Comparison of ENCODE assay signal across 1 cellular context in the genomic region with DNA sequence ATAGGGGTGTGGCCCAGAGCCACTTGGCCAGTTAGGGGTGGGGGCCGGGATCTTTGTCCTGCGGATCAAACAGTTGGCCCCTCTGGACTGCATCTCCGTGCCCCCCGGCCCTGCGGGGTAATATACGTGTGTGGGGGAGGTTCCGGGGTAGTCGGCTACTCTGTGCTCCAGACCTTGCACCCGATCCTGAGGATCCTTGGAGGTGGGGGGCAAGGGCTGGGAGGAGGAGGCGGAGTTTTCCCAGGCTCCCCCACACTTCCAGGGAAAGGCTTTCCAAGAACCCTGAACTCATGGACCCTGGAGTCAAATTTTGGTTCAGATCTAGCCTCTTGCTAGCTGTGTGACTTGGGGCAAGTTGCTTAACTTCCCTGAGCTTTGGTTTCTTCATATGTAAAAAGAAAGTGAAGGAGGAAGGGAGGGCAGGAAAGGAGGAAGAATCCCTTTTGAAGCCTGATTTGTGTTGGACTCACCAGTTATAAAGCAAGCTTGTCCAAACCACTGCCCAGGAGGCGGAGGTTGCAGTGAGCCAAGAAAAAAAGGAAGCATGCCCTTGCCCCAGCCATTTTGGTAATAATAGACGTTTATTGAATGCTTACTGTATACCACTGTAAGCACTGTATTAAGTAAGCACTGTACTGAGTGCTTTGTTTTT.
TF ChIP-seq lines count a peak whose summit lies in the region.

No MANE protein-coding gene starts in this region.

TF ChIP-seq in K562, 482 proteins besides CTCF, POLR2A, EP300 and RAD21 (continues in another document):
- peak; percentile 6; the same call in 1 of the 2 replicates for TF ChIP-seq ETV5 (CRISPR knock-in tag; IDR thresholded peaks at IDR 0.05; ENCODE audit: low read depth)
- no peak for TF ChIP-seq KLF1 (tag; IDR thresholded peaks at IDR 0.05)
- TF ChIP-seq HDGF (IDR thresholded peaks at IDR 0.05) = peak; percentile 89
- TF ChIP-seq NRF1 (conservative IDR thresholded peaks at IDR 0.05 in 1 of 2, IDR thresholded peaks at IDR 0.05 in 1 of 2) = no peak
- no peak for TF ChIP-seq ZNF41 (CRISPR knock-in tag; conservative IDR thresholded peaks at IDR 0.05)
- TF ChIP-seq HMG20B (CRISPR knock-in tag; IDR thresholded peaks at IDR 0.05) = no peak
- TF ChIP-seq, protein P1, sequence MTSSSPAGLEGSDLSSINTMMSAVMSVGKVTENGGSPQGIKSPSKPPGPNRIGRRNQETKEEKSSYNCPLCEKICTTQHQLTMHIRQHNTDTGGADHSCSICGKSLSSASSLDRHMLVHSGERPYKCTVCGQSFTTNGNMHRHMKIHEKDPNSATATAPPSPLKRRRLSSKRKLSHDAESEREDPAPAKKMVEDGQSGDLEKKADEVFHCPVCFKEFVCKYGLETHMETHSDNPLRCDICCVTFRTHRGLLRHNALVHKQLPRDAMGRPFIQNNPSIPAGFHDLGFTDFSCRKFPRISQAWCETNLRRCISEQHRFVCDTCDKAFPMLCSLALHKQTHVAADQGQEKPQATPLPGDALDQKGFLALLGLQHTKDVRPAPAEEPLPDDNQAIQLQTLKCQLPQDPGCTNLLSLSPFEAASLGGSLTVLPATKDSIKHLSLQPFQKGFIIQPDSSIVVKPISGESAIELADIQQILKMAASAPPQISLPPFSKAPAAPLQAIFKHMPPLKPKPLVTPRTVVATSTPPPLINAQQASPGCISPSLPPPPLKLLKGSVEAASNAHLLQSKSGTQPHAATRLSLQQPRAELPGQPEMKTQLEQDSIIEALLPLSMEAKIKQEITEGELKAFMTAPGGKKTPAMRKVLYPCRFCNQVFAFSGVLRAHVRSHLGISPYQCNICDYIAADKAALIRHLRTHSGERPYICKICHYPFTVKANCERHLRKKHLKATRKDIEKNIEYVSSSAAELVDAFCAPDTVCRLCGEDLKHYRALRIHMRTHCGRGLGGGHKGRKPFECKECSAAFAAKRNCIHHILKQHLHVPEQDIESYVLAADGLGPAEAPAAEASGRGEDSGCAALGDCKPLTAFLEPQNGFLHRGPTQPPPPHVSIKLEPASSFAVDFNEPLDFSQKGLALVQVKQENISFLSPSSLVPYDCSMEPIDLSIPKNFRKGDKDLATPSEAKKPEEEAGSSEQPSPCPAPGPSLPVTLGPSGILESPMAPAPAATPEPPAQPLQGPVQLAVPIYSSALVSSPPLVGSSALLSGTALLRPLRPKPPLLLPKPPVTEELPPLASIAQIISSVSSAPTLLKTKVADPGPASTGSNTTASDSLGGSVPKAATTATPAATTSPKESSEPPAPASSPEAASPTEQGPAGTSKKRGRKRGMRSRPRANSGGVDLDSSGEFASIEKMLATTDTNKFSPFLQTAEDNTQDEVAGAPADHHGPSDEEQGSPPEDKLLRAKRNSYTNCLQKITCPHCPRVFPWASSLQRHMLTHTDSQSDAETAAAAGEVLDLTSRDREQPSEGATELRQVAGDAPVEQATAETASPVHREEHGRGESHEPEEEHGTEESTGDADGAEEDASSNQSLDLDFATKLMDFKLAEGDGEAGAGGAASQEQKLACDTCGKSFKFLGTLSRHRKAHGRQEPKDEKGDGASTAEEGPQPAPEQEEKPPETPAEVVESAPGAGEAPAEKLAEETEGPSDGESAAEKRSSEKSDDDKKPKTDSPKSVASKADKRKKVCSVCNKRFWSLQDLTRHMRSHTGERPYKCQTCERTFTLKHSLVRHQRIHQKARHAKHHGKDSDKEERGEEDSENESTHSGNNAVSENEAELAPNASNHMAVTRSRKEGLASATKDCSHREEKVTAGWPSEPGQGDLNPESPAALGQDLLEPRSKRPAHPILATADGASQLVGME (CRISPR knock-in tag; IDR thresholded peaks at IDR 0.05) = no peak
- no peak for TF ChIP-seq SP2 (IDR thresholded peaks at IDR 0.05; ENCODE audit: extremely low read depth, low read depth, low read length, poor library complexity, severe bottlenecking)
- no peak for TF ChIP-seq RFX7 (CRISPR knock-in tag; IDR thresholded peaks at IDR 0.05)
- TF ChIP-seq ZNF140 (CRISPR knock-in tag; IDR thresholded peaks at IDR 0.05) = no peak
- TF ChIP-seq ZKSCAN8 (CRISPR knock-in tag; IDR thresholded peaks at IDR 0.05) = peak; percentile 98
- TF ChIP-seq CBX8 (IDR thresholded peaks at IDR 0.05; ENCODE audit: borderline replicate concordance, extremely low read depth, low read depth, low read length, poor library complexity, severe bottlenecking) = no peak
- TF ChIP-seq ELF2 (CRISPR knock-in tag; IDR thresholded peaks at IDR 0.05) = no peak
- no peak for TF ChIP-seq MCM7 (IDR thresholded peaks at IDR 0.05)
- peak; percentile 79 for TF ChIP-seq HDAC2 (IDR thresholded peaks at IDR 0.05)
- no peak for TF ChIP-seq ZNF431 (CRISPR knock-in tag; IDR thresholded peaks at IDR 0.05)
- no peak for TF ChIP-seq HBP1 (CRISPR knock-in tag; IDR thresholded peaks at IDR 0.05)
- no peak for TF ChIP-seq ZNF740 (CRISPR knock-in tag; IDR thresholded peaks at IDR 0.05)
- TF ChIP-seq ZNF740 (tag; IDR thresholded peaks at IDR 0.05) = no peak; a peak in 1 of 4 replicates
- no peak for TF ChIP-seq ZFP91 (CRISPR knock-in tag; IDR thresholded peaks at IDR 0.05)
- TF ChIP-seq SREBF2 (CRISPR knock-in tag; IDR thresholded peaks at IDR 0.05) = no peak
- no peak for TF ChIP-seq TFAP4 (CRISPR knock-in tag; IDR thresholded peaks at IDR 0.05; ENCODE audit: borderline replicate concordance)
- TF ChIP-seq KDM5B (IDR thresholded peaks at IDR 0.05; ENCODE audit: insufficient replicate concordance, low read depth, low read length) = no peak
- TF ChIP-seq KDM1A (IDR thresholded peaks at IDR 0.05) = peak; percentile 83 to 93
- peak; percentile 95 for TF ChIP-seq ZFP36 (IDR thresholded peaks at IDR 0.05; ENCODE audit: low read depth, low read length, partially characterized antibody)
- peak; percentile 96 for TF ChIP-seq RBM25 (IDR thresholded peaks at IDR 0.05; ENCODE audit: low read depth, low read length, severe bottlenecking)
- TF ChIP-seq, protein P2, sequence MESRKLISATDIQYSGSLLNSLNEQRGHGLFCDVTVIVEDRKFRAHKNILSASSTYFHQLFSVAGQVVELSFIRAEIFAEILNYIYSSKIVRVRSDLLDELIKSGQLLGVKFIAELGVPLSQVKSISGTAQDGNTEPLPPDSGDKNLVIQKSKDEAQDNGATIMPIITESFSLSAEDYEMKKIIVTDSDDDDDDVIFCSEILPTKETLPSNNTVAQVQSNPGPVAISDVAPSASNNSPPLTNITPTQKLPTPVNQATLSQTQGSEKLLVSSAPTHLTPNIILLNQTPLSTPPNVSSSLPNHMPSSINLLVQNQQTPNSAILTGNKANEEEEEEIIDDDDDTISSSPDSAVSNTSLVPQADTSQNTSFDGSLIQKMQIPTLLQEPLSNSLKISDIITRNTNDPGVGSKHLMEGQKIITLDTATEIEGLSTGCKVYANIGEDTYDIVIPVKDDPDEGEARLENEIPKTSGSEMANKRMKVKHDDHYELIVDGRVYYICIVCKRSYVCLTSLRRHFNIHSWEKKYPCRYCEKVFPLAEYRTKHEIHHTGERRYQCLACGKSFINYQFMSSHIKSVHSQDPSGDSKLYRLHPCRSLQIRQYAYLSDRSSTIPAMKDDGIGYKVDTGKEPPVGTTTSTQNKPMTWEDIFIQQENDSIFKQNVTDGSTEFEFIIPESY (CRISPR knock-in tag; IDR thresholded peaks at IDR 0.05) = no peak
- TF ChIP-seq ID3 (CRISPR knock-in tag; IDR thresholded peaks at IDR 0.05) = no peak
- TF ChIP-seq ID3 (tag; IDR thresholded peaks at IDR 0.05) = no peak
- no peak for TF ChIP-seq ZSCAN29 (IDR thresholded peaks at IDR 0.05)
- TF ChIP-seq HLTF (IDR thresholded peaks at IDR 0.05) = no peak
- TF ChIP-seq ZNF134 (CRISPR knock-in tag; conservative IDR thresholded peaks at IDR 0.05) = no peak
- no peak for TF ChIP-seq ZNF785 (CRISPR knock-in tag; IDR thresholded peaks at IDR 0.05)
- TF ChIP-seq, protein P3, sequence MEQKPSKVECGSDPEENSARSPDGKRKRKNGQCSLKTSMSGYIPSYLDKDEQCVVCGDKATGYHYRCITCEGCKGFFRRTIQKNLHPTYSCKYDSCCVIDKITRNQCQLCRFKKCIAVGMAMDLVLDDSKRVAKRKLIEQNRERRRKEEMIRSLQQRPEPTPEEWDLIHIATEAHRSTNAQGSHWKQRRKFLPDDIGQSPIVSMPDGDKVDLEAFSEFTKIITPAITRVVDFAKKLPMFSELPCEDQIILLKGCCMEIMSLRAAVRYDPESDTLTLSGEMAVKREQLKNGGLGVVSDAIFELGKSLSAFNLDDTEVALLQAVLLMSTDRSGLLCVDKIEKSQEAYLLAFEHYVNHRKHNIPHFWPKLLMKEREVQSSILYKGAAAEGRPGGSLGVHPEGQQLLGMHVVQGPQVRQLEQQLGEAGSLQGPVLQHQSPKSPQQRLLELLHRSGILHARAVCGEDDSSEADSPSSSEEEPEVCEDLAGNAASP (IDR thresholded peaks at IDR 0.05) = no peak
- TF ChIP-seq CHD2 (IDR thresholded peaks at IDR 0.05; ENCODE audit: low read depth, low read length) = no peak
- TF ChIP-seq ERF (CRISPR knock-in tag; IDR thresholded peaks at IDR 0.05) = no peak
- TF ChIP-seq SMAD4 (CRISPR knock-in tag; conservative IDR thresholded peaks at IDR 0.05) = peak; percentile 41; the same call in 1 of the 2 replicates
- no peak for TF ChIP-seq ATF6 (CRISPR knock-in tag; IDR thresholded peaks at IDR 0.05)
- no peak for TF ChIP-seq CCAR2 (IDR thresholded peaks at IDR 0.05; ENCODE audit: low read depth, low read length)
- TF ChIP-seq NR2C2 (CRISPR knock-in tag; IDR thresholded peaks at IDR 0.05) = no peak
- TF ChIP-seq NR2C2 (tag; IDR thresholded peaks at IDR 0.05) = peak; percentile 86
- TF ChIP-seq PKNOX1 (IDR thresholded peaks at IDR 0.05) = no peak
- no peak for TF ChIP-seq XRCC5 (IDR thresholded peaks at IDR 0.05; ENCODE audit: low read depth, low read length)
- TF ChIP-seq ILK (tag; IDR thresholded peaks at IDR 0.05; ENCODE audit: borderline replicate concordance, low read depth) = no peak
